ENCODE assay signal across 1 cellular context in genomic region chr22:19792383-19792896, GRCh38. TPM values are rescaled to one million over a fixed set of nuclear protein-coding genes. Genes with fewer than 3 reads are reported as not detected.
"Had no signal": no experiment of that assay in that cellular context is flagged by ENCODE, and none has a peak within 500 bp of the region (broad histone marks: within the 10 kb centered on the region; RNA-seq: fewer than 3 reads in every experiment).

No MANE protein-coding gene starts in this region.

RNA-seq across cellular contexts. Expression of gene TBX1, which starts 31.9 kb away (rescaled TPM):
- total RNA-seq: temporal lobe had no signal
